ENCODE assay signal across 21 cellular contexts in genomic region chr20:1741309-1742048, GRCh38.
A peak's percentile ranks its signal among the peaks of the same experiment; 100 is the strongest.
DNase-seq lines count a peak whose midpoint lies in the region; ATAC-seq and TF ChIP-seq lines count a peak whose summit lies in the region.
"Had no signal": no experiment of that assay in that cellular context is flagged by ENCODE, and none has a peak within 500 bp of the region (broad histone marks: within the 10 kb centered on the region; RNA-seq: fewer than 3 reads in every experiment).

No MANE protein-coding gene starts in this region.

- peak overlapping the region; percentile 24 for H3K27ac Mint-ChIP-seq in activated B cell treated with CpG ODN at 0.5 μM for 24 hours
- H3K27ac Mint-ChIP-seq: activated CD4-positive, alpha-beta memory T cell treated with anti-CD3 and anti-CD28 coated beads, Interleukin-2, amount 10 ng/mL, durations not matched to agents 7 days and 5 days; nephron had no signal

- no peaks in the 10 kb centered on the region for H3K36me3 Mint-ChIP-seq in activated B cell treated with CpG ODN at 0.5 μM for 24 hours (ENCODE audit: low read depth)

- POLR2A ChIA-PET in HEK293 (lab: Yijun Ruan, JAX) (no interaction called here), activated B cell treated with CpG ODN at 0.5 μM for 24 hours (lab: Charles Lee) (no interaction called here)

- peaks cover 7% of the 10 kb centered on the region for H3K27me3 Mint-ChIP-seq in activated B cell treated with CpG ODN at 0.5 μM for 24 hours

- no peak overlapping the region for H3K4me3 Mint-ChIP-seq in activated B cell treated with CpG ODN at 0.5 μM for 24 hours
- H3K4me3 Mint-ChIP-seq: activated CD4-positive, alpha-beta memory T cell treated with anti-CD3 and anti-CD28 coated beads, Interleukin-2, amount 10 ng/mL, durations not matched to agents 7 days and 5 days; nephron had no signal

- H3K9me3 Mint-ChIP-seq in activated B cell treated with CpG ODN at 0.5 μM for 24 hours = no peaks in the 10 kb centered on the region
- H3K9me3 Mint-ChIP-seq: activated CD4-positive, alpha-beta memory T cell treated with anti-CD3 and anti-CD28 coated beads, Interleukin-2, amount 10 ng/mL, durations not matched to agents 7 days and 5 days; nephron had no signal

- H3K4me1 ChIP-seq in HEK293 (ENCODE audit: control insufficient read depth, insufficient read depth, low read length) = no peaks in the 10 kb centered on the region
- no peaks in the 10 kb centered on the region for H3K4me1 ChIP-seq in upper lobe of right lung
- H3K4me1 ChIP-seq in breast epithelium = no peaks in the 10 kb centered on the region
- H3K4me1 ChIP-seq: BE2C, sigmoid colon, tibial artery had no signal

- ATAC-seq in activated B cell treated with CpG ODN at 0.5 μM for 24 hours (ENCODE audit: low read depth) = peak; percentile 42
- peak; percentile 64 for ATAC-seq in upper lobe of right lung
- ATAC-seq in GM19023 (IDR thresholded peaks at IDR 0.05; ENCODE audit: unreplicated experiment) = no peak
- ATAC-seq: stimulated activated naive CD8-positive, alpha-beta T cell treated with anti-CD3 and anti-CD28 coated beads, Interleukin-15, Interleukin-2, amounts not matched to agents 100 U/mL and 50 U/mL, for 24 hours had no signal

- no peak for TF ChIP-seq POLR2A in breast epithelium (IDR thresholded peaks at IDR 0.05)

- H3K27me3 ChIP-seq in upper lobe of right lung = peaks cover 5% of the 10 kb centered on the region
- H3K27me3 ChIP-seq in breast epithelium = no peaks in the 10 kb centered on the region
- H3K27me3 ChIP-seq: BE2C, cardiac muscle cell, dorsolateral prefrontal cortex, sigmoid colon, tibial artery had no signal

- intact Hi-C loops in activated B cell treated with CpG ODN at 0.5 μM for 24 hours (cut with micrococcal nuclease) = no loop called here
- intact Hi-C loops in upper lobe of right lung (cut with DNase I) = no loop called here
- intact Hi-C loops in breast epithelium (cut with DNase I; ENCODE audit: low total_unique reads) = no loop called here

- DNase-seq in NOMO-1 treated with dmso at 0.1 percent for 144 hours (lab: John Stamatoyannopoulos, UW; ENCODE audit: unreplicated experiment) = peak; percentile 77
- DNase-seq in activated B cell treated with CpG ODN at 0.5 μM for 24 hours = no peak
- no peak for DNase-seq in upper lobe of right lung
- DNase-seq in breast epithelium (ENCODE audit: low spot score in 2 of 2) = no peak
- no peak for DNase-seq in NCI-H2171 treated with DMSO at 0.1 percent for 48 hours (lab: John Stamatoyannopoulos, UW)
- DNase-seq: activated CD4-positive, alpha-beta memory T cell treated with anti-CD3 and anti-CD28 coated beads, Interleukin-2, amount 10 ng/mL, durations not matched to agents 7 days and 5 days; amniotic stem cell; BE2C; dorsolateral prefrontal cortex; mesenchymal stem cell; NCI-H1417 treated with DMSO at 0.1 percent for 48 hours; NCI-H82; sigmoid colon; stimulated activated naive CD8-positive, alpha-beta T cell treated with anti-CD3 and anti-CD28 coated beads, Interleukin-15, Interleukin-2, amounts not matched to agents 100 U/mL and 50 U/mL, for 24 hours; tibial artery had no signal

- H3K36me3 ChIP-seq in HEK293 (ENCODE audit: control insufficient read depth in 2 of 2, insufficient read depth in 1 of 2, low read length in 2 of 2) (no peaks in the 10 kb centered on the region), upper lobe of right lung (no peaks in the 10 kb centered on the region), breast epithelium (no peaks in the 10 kb centered on the region)
- H3K36me3 ChIP-seq: BE2C, cardiac muscle cell, sigmoid colon, tibial artery had no signal

- TF ChIP-seq CTCF in HEK293 (tag by site-specific recombination; IDR thresholded peaks at IDR 0.05) (no peak), activated B cell treated with CpG ODN at 0.5 μM for 24 hours (IDR thresholded peaks at IDR 0.05) (no peak), upper lobe of right lung (IDR thresholded peaks at IDR 0.05) (no peak), breast epithelium (IDR thresholded peaks at IDR 0.05) (no peak)

- CTCF ChIA-PET in HEK293 (lab: Yijun Ruan, JAX) = interaction anchor here (1.8 kb wide), 1 partner anchor 23 kb away, joined by 5 read pairs; no protein-coding TSS in a partner anchor
- CTCF ChIA-PET in activated B cell treated with CpG ODN at 0.5 μM for 24 hours (lab: Charles Lee) = no interaction called here

- H3K9me3 ChIP-seq in HEK293 (ENCODE audit: control insufficient read depth, insufficient read depth, low read depth, low read length) = no peaks in the 10 kb centered on the region
- no peaks in the 10 kb centered on the region for H3K9me3 ChIP-seq in upper lobe of right lung
- no peaks in the 10 kb centered on the region for H3K9me3 ChIP-seq in breast epithelium
- H3K9me3 ChIP-seq: BE2C, sigmoid colon, tibial artery had no signal

- peaks cover 6% of the 10 kb centered on the region for H3K4me1 Mint-ChIP-seq in activated B cell treated with CpG ODN at 0.5 μM for 24 hours
- H3K4me1 Mint-ChIP-seq: activated CD4-positive, alpha-beta memory T cell treated with anti-CD3 and anti-CD28 coated beads, Interleukin-2, amount 10 ng/mL, durations not matched to agents 7 days and 5 days; nephron had no signal

- H3K4me3 ChIP-seq in HEK293 (ENCODE audit: low read depth, low read length) (no peak overlapping the region), upper lobe of right lung (no peak overlapping the region), breast epithelium (no peak overlapping the region)
- H3K4me3 ChIP-seq: cardiac muscle cell, dorsolateral prefrontal cortex, sigmoid colon, tibial artery had no signal

- H3K27ac ChIP-seq in HEK293 (ENCODE audit: extremely low read depth, low read depth, low read length) (no peak overlapping the region), upper lobe of right lung (no peak overlapping the region), breast epithelium (no peak overlapping the region)
- H3K27ac ChIP-seq: cardiac muscle cell, dorsolateral prefrontal cortex, KMS-11, sigmoid colon, tibial artery, VCaP had no signal

TF ChIP-seq in HEK293, 187 proteins besides CTCF, POLR2A, EP300 and RAD21:
- no peak for TF ChIP-seq AEBP2 (tag by site-specific recombination; IDR thresholded peaks at IDR 0.05; ENCODE audit: borderline replicate concordance)
- TF ChIP-seq ZNF366 (tag by site-specific recombination; conservative IDR thresholded peaks at IDR 0.05) = peak; percentile 67; the same call in 1 of the 2 replicates
- TF ChIP-seq ZXDB (tag by site-specific recombination; IDR thresholded peaks at IDR 0.05) = no peak
- no peak for TF ChIP-seq ATF2 (tag by site-specific recombination; IDR thresholded peaks at IDR 0.05; ENCODE audit: low read depth)
- TF ChIP-seq ZNF221 (tag by site-specific recombination; IDR thresholded peaks at IDR 0.05; ENCODE audit: borderline replicate concordance) = no peak
- no peak for TF ChIP-seq ZNF776 (tag by site-specific recombination; IDR thresholded peaks at IDR 0.05; ENCODE audit: borderline replicate concordance)
- peak; percentile 24; the same call in 1 of the 2 replicates for TF ChIP-seq PRDM1 (tag by site-specific recombination; IDR thresholded peaks at IDR 0.05)
